In genomic region chr22:17998913-17999312, GRCh38 we compare ENCODE assay signal across 19 cellular contexts. TPM values are rescaled to one million over a fixed set of nuclear protein-coding genes. Genes with fewer than 3 reads are reported as not detected.
DNase-seq lines count a peak whose midpoint lies in the region; ATAC-seq, FAIRE-seq and TF ChIP-seq lines count a peak whose summit lies in the region.
"Had no signal": no experiment of that assay in that cellular context is flagged by ENCODE, and none has a peak within 500 bp of the region (broad histone marks: within the 10 kb centered on the region; RNA-seq: fewer than 3 reads in every experiment).

No MANE protein-coding gene starts in this region.

- H3K27me3 ChIP-seq in Loucy (ENCODE audit: insufficient read depth, low read length, poor library complexity, severe bottlenecking) = no peaks in the 10 kb centered on the region
- no peaks in the 10 kb centered on the region for H3K27me3 ChIP-seq in GM12878 (replicated peaks in 1 of 2; ENCODE audit: control insufficient read depth in 2 of 2, insufficient read depth in 2 of 2, low read length in 1 of 2)
- no peaks in the 10 kb centered on the region for H3K27me3 ChIP-seq in neural progenitor cell
- H3K27me3 ChIP-seq in MG63 = no peaks in the 10 kb centered on the region
- H3K27me3 ChIP-seq: hepatocyte, uterus had no signal

- H3K79me2 ChIP-seq in Loucy (ENCODE audit: insufficient read depth, low read length) (peaks cover 64% of the 10 kb centered on the region), GM12878 (ENCODE audit: control insufficient read depth, insufficient read depth, low read length) (peaks cover 44% of the 10 kb centered on the region), neural progenitor cell (ENCODE audit: low read depth) (peaks cover 66% of the 10 kb centered on the region)

- H3K9me2 ChIP-seq in Loucy (replicated peaks; ENCODE audit: low read depth, low read length) = no peaks in the 10 kb centered on the region

- H3K4me3 ChIP-seq in Loucy (ENCODE audit: low read length, poor library complexity, severe bottlenecking) (peak overlapping the region; percentile 82), GM12878 (peak overlapping the region; percentile 78; the same call in 1 of the 2 replicates), neural progenitor cell (no peak overlapping the region), MG63 (no peak overlapping the region; the same call in 1 of the 2 replicates)
- H3K4me3 ChIP-seq: hepatocyte, mucosa of descending colon, uterus had no signal

- peaks cover 2% of the 10 kb centered on the region for H3K36me3 Mint-ChIP-seq in activated CD4-positive, alpha-beta T cell treated with anti-CD3 and anti-CD28 coated beads, Interleukin-2, amount 10 ng/mL, durations not matched to agents 24 days and 14 days (ENCODE audit: low read depth)
- no peaks in the 10 kb centered on the region for H3K36me3 Mint-ChIP-seq in neural progenitor cell

- BruUV-seq in GM12878 (replicated peaks; lab: Mats Ljungman, UMichigan) = no TSS peak

- intact Hi-C loops in activated CD4-positive, alpha-beta T cell treated with anti-CD3 and anti-CD28 coated beads, Interleukin-2, amount 10 ng/mL, durations not matched to agents 24 days and 14 days (cut with micrococcal nuclease) = no loop called here
- intact Hi-C loops in GM12878 (cut with micrococcal nuclease; ENCODE audit: unreplicated experiment) = loop anchor here (10.0 kb wide), 1 partner anchor 224 kb away; the partner anchor contains the start of gene BID

- peaks cover 47% of the 10 kb centered on the region for H4K20me1 ChIP-seq in Loucy (ENCODE audit: insufficient read depth, low read length, poor library complexity, severe bottlenecking)
- no peaks in the 10 kb centered on the region for H4K20me1 ChIP-seq in GM12878 (ENCODE audit: control insufficient read depth, insufficient read depth)
- peaks cover 42% of the 10 kb centered on the region for H4K20me1 ChIP-seq in neural progenitor cell (ENCODE audit: low read depth)

- H3F3A ChIP-seq in Loucy (ENCODE audit: low read depth) (no peaks in the 10 kb centered on the region), neural progenitor cell (ENCODE audit: low read depth) (peaks cover 3% of the 10 kb centered on the region)

- H3K27me3 Mint-ChIP-seq in activated CD4-positive, alpha-beta T cell treated with anti-CD3 and anti-CD28 coated beads, Interleukin-2, amount 10 ng/mL, durations not matched to agents 24 days and 14 days = peaks cover 13% of the 10 kb centered on the region
- H3K27me3 Mint-ChIP-seq in neural progenitor cell (ENCODE audit: insufficient read depth, low read depth) = peaks cover 8% of the 10 kb centered on the region

- POLR2A ChIA-PET in GM12878 (lab: Charles Lee) = interaction anchor here (1.4 to 1.7 kb wide), 3 partner anchors 34 to 57 kb away, joined by 4 to 6 read pairs (median 4); no protein-coding TSS in a partner anchor

- H3K4me2 ChIP-seq in Loucy (ENCODE audit: low read depth, low read length, poor library complexity, severe bottlenecking) (peak overlapping the region; percentile 83), GM12878 (ENCODE audit: control insufficient read depth, insufficient read depth) (peak overlapping the region; percentile 15; the same call in 1 of the 2 replicates), neural progenitor cell (no peak overlapping the region)

- no peak for TF ChIP-seq EP300 in GM12878 (IDR thresholded peaks at IDR 0.05; ENCODE audit: borderline replicate concordance in 1 of 2, control insufficient read depth in 1 of 2, low read depth in 2 of 2, low read length in 2 of 2)

- FAIRE-seq in GM12878 (lab: Jason Lieb, UNC) = no peak

- H3K9me3 Mint-ChIP-seq in activated CD4-positive, alpha-beta T cell treated with anti-CD3 and anti-CD28 coated beads, Interleukin-2, amount 10 ng/mL, durations not matched to agents 24 days and 14 days = no peaks in the 10 kb centered on the region
- H3K9me3 Mint-ChIP-seq in neural progenitor cell = no peaks in the 10 kb centered on the region

- no peak for TF ChIP-seq POLR2A in GM12878 (IDR thresholded peaks at IDR 0.05; ENCODE audit: low read depth, low read length)

- peaks cover 45% of the 10 kb centered on the region for H3K4me1 ChIP-seq in Loucy (ENCODE audit: insufficient read depth, low read length, poor library complexity, severe bottlenecking)
- peaks cover 36% of the 10 kb centered on the region for H3K4me1 ChIP-seq in GM12878 (ENCODE audit: control insufficient read depth, insufficient read depth, low read length)
- H3K4me1 ChIP-seq in neural progenitor cell = peaks cover 9% of the 10 kb centered on the region
- H3K4me1 ChIP-seq: uterus had no signal

- H3K27ac Mint-ChIP-seq in activated CD4-positive, alpha-beta T cell treated with anti-CD3 and anti-CD28 coated beads, Interleukin-2, amount 10 ng/mL, durations not matched to agents 24 days and 14 days = no peak overlapping the region
- H3K27ac Mint-ChIP-seq in neural progenitor cell = no peak overlapping the region

- TF ChIP-seq CTCF in Loucy (conservative IDR thresholded peaks at IDR 0.05; ENCODE audit: low read length) (no peak), GM12878 (IDR thresholded peaks at IDR 0.05 in 2 of 3, conservative IDR thresholded peaks at IDR 0.05 in 1 of 3; ENCODE audit: control insufficient read depth in 2 of 3, extremely low read depth in 1 of 3, insufficient read depth in 1 of 3, low read depth in 3 of 3, low read length in 3 of 3) (no peak), neural progenitor cell (IDR thresholded peaks at IDR 0.05) (no peak)

- no peak for ATAC-seq in GM12878
- no peak for ATAC-seq in GM18517 (IDR thresholded peaks at IDR 0.05; ENCODE audit: unreplicated experiment)
- no peak for ATAC-seq in HG03196 (IDR thresholded peaks at IDR 0.05; ENCODE audit: unreplicated experiment)
- ATAC-seq: mucosa of descending colon had no signal

- H3K4me1 Mint-ChIP-seq in activated CD4-positive, alpha-beta T cell treated with anti-CD3 and anti-CD28 coated beads, Interleukin-2, amount 10 ng/mL, durations not matched to agents 24 days and 14 days = peaks cover 42% of the 10 kb centered on the region
- peaks cover 22% of the 10 kb centered on the region for H3K4me1 Mint-ChIP-seq in neural progenitor cell

- H3K36me3 ChIP-seq in Loucy (ENCODE audit: insufficient read depth, low read length) (no peaks in the 10 kb centered on the region), GM12878 (ENCODE audit: control insufficient read depth in 2 of 2, insufficient read depth in 2 of 2, low read length in 1 of 2) (peaks cover 0 to under 1% of the 10 kb centered on the region in 2 experiments; a peak in 1 of 4 replicates), neural progenitor cell (no peaks in the 10 kb centered on the region), MG63 (peaks cover 14% of the 10 kb centered on the region)
- H3K36me3 ChIP-seq: uterus had no signal

- no peak for DNase-seq in activated CD4-positive, alpha-beta T cell treated with anti-CD3 and anti-CD28 coated beads, Interleukin-2, amount 10 ng/mL, durations not matched to agents 24 days and 14 days
- DNase-seq in activated CD4-positive, alpha-beta T cell treated with anti-CD3 and anti-CD28 coated beads for 48 hours = no peak
- DNase-seq in GM12878 (ENCODE audit: low read depth, low spot score) (no peak), neural progenitor cell (ENCODE audit: low spot score) (no peak), MG63 (no peak)
- DNase-seq: activated CD8-positive, alpha-beta memory T cell treated with anti-CD3 and anti-CD28 coated beads for 24 hours; activated gamma-delta T cell treated with Interleukin-2 at 50 U/mL for 16 hours; Caco-2; GDM1; kidney glomerular epithelial cell; mucosa of descending colon; NCI-H1092; NCI-H2227 treated with DMSO at 0.1 percent for 48 hours; stimulated activated naive CD4-positive, alpha-beta T cell treated with Interleukin-2 at 50 U/mL for 16 hours; uterus had no signal

- H2AFZ ChIP-seq in Loucy (ENCODE audit: low read length) (no peak overlapping the region), GM12878 (ENCODE audit: control insufficient read depth, low read depth, low read length) (no peak overlapping the region), neural progenitor cell (replicated peaks) (no peak overlapping the region)
- H2AFZ ChIP-seq: hepatocyte had no signal

- CTCF ChIA-PET in GM12878 (lab: Yijun Ruan, JAX) = interaction anchor here (0.6 to 5.0 kb wide), 11 partner anchors 10 to 169 kb away, joined by 3 to 58 read pairs (median 4); partner anchors contain the start of gene PEX26

- in situ Hi-C loops in GM12878 (cut with MboI) = no loop called here

- RAD21 ChIA-PET in GM12878 (lab: Charles Lee; ENCODE audit: unreplicated experiment) = interaction anchor here (0.9 to 3.7 kb wide), 8 partner anchors 12 to 198 kb away, joined by 3 to 39 read pairs (median 5); partner anchors contain the start of genes MICAL3 and PEX26

- peak overlapping the region; percentile 42 for H3K4me3 Mint-ChIP-seq in activated CD4-positive, alpha-beta T cell treated with anti-CD3 and anti-CD28 coated beads, Interleukin-2, amount 10 ng/mL, durations not matched to agents 24 days and 14 days
- peak overlapping the region; percentile 87 for H3K4me3 Mint-ChIP-seq in neural progenitor cell

- H3K9ac ChIP-seq in Loucy (ENCODE audit: low read depth, low read length, poor library complexity, severe bottlenecking) = peak overlapping the region; percentile 66
- H3K9ac ChIP-seq in GM12878 (ENCODE audit: control insufficient read depth, insufficient read depth, low read length) = no peak overlapping the region
- no peak overlapping the region for H3K9ac ChIP-seq in neural progenitor cell

- no peak for TF ChIP-seq RAD21 in GM12878 (IDR thresholded peaks at IDR 0.05; ENCODE audit: insufficient read depth, low read depth, low read length)

- no peak overlapping the region for H3K27ac ChIP-seq in GM12878 (ENCODE audit: control insufficient read depth, insufficient read depth)
- no peak overlapping the region for H3K27ac ChIP-seq in neural progenitor cell
- H3K27ac ChIP-seq: hepatocyte had no signal

- whole genome bisulfite sequencing in GM12878 (ENCODE audit: insufficient coverage, insufficient replicate concordance, low lambda C conversion rate, missing lambda C conversion rate) = 79% methylated on average over 6 of the region's 6 CpGs

- H3K9me3 ChIP-seq in Loucy (ENCODE audit: insufficient read depth, low read depth, low read length) (no peaks in the 10 kb centered on the region), GM12878 (replicated peaks; ENCODE audit: control insufficient read depth, insufficient read depth, low read length) (no peaks in the 10 kb centered on the region), neural progenitor cell (ENCODE audit: low read depth) (no peaks in the 10 kb centered on the region), MG63 (no peaks in the 10 kb centered on the region)
- H3K9me3 ChIP-seq: Caco-2, mucosa of descending colon, uterus had no signal

- SMC1A ChIA-PET in GM12878 (lab: Charles Lee; ENCODE audit: uncharacterized antibody, unreplicated experiment) = interaction anchor here (0.6 to 7.6 kb wide), 6 partner anchors 24 to 108 kb away, joined by 3 to 59 read pairs (median 5); partner anchors contain the start of gene PEX26

RNA-seq across cellular contexts. Expression of gene MICAL3, which starts 25.4 kb away (rescaled TPM):
- total RNA-seq in activated CD4-positive, alpha-beta T cell treated with anti-CD3 and anti-CD28 coated beads, Interleukin-2, amount 10 ng/mL, durations not matched to agents 24 days and 14 days = 47.0 and 51.2 TPM in 2 replicates
- 350 and 390 TPM in 2 replicates for total RNA-seq in GM12878 (2013; cell fraction: nucleolus; rRNA removed)
- total RNA-seq in GM12878 (2014; rRNA removed) = 24.1 and 26.8 TPM in 2 replicates
- 27.0 and 30.5 TPM in 2 replicates for total RNA-seq in GM12878 (2014; rRNA removed; fragmentation: Illumina TruSeq; extraction: Trizol)
- 88.1 and 92.2 TPM in 2 replicates for total RNA-seq in GM12878 (2021)
- polyA plus RNA-seq in GM12878 (2011; ENCODE audit: low read depth) = 10.0 TPM
- polyA plus RNA-seq in GM12878 (2011; rRNA removed) = 12.6 and 21.2 TPM in 2 replicates
- polyA plus RNA-seq in GM12878 (2011; cell fraction: cytosol; rRNA removed) = 10.7 and 12.7 TPM in 2 replicates
- 68.4 and 143 TPM in 2 replicates for polyA plus RNA-seq in GM12878 (2011; cell fraction: nucleus; rRNA removed)
- 17.8 and 21.9 TPM in 2 replicates for polyA plus RNA-seq in GM12878 (2012)
- polyA plus RNA-seq in GM12878 (2014; fragmentation: Illumina TruSeq; extraction: Trizol) = 44.7 and 57.4 TPM in 2 replicates
- polyA plus RNA-seq in GM12878 (2014; fragmentation: Nextera tagmentation; extraction: Ambion mirVana) = 1 to 10 TPM; 2.6 to 3.3 TPM
- polyA plus RNA-seq in GM12878 (2014; rRNA removed) = 30.8 and 36.1 TPM in 2 replicates
- 10 to 100 TPM; 11.0 to 16.4 TPM for polyA plus RNA-seq in GM12878 (2016; fragmentation: Nextera tagmentation; extraction: Ambion mirVana)
- 47.1 and 52.2 TPM in 2 replicates for polyA minus RNA-seq in GM12878 (2011; rRNA and poly(A)+ RNA removed)
- 18.7 and 21.0 TPM in 2 replicates for polyA minus RNA-seq in GM12878 (2011; cell fraction: cytosol; rRNA and poly(A)+ RNA removed)
- polyA minus RNA-seq in GM12878 (2011; cell fraction: nucleus; rRNA and poly(A)+ RNA removed) = 46.8 and 73.0 TPM in 2 replicates
- 32.7 and 33.6 TPM in 2 replicates for total RNA-seq in neural progenitor cell (ENCODE audit: low replicate concordance)
- 13.4 and 20.6 TPM in 2 replicates for total RNA-seq in MG63 (2014; rRNA removed; shearing (Covaris generic); ENCODE audit: low replicate concordance)

Comparison
In these comparisons a context has a peak if more than half of its experiments do, and no peak if none do; other contexts are left out.
1. H3K4me3 ChIP-seq: peak in Loucy (single experiment) and GM12878 (single experiment); none in neural progenitor cell (single experiment) and MG63 (single experiment).